ENCODE assay signal across 8 cellular contexts in the genomic region with DNA sequence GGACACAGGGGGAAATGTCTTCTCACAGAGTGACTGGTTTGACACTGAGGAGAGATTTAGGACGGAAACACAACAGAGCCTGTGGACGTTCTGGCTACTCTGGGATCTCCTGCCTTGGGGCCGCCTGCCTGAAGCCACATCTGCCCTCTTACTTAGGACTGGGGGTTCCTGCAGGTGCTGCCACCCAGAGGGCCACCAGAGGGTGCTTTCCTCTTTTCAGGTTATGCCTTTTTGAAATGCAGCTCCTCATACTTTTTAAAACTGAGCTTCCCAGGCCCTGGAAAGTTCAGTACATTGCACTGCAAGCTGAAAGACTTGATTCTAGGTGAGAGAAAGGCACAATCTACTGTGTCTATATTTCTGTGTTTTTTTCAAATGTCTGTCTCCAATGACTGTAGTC.
DNase-seq lines count a peak whose midpoint lies in the region; ATAC-seq, FAIRE-seq and TF ChIP-seq lines count a peak whose summit lies in the region.

No MANE protein-coding gene starts in this region.

- POLR2A ChIA-PET in activated CD8-positive, alpha-beta T cell treated with anti-CD3 and anti-CD28 coated beads, Interleukin-2, amount 10 ng/mL, durations not matched to agents 7 days and 5 days (lab: Charles Lee), result no interaction called here

- DNase-seq in GM13977 (ENCODE audit: low spot score) (peak; percentile 23), HTR-8/SVneo (ENCODE audit: insufficient read length, low spot score) (peak; percentile 49), islet precursor cell (peak; percentile 60), 8988T (no peak)
- DNase-seq in activated CD8-positive, alpha-beta T cell treated with anti-CD3 and anti-CD28 coated beads, Interleukin-2, amount 10 ng/mL, durations not matched to agents 7 days and 5 days, result peak; percentile 22
- DNase-seq in activated CD8-positive, alpha-beta memory T cell treated with anti-CD3 and anti-CD28 coated beads, Interleukin-2, amount 50 U/mL, for 48 hours, result no peak

- CTCF ChIA-PET in activated CD8-positive, alpha-beta T cell treated with anti-CD3 and anti-CD28 coated beads, Interleukin-2, amount 10 ng/mL, durations not matched to agents 7 days and 5 days (lab: Charles Lee), result interaction anchor here (0.6 kb wide), 1 partner anchor 308 kb away, joined by 3 read pairs; no protein-coding TSS in a partner anchor

- H3K36me3 Mint-ChIP-seq in activated CD8-positive, alpha-beta T cell treated with anti-CD3 and anti-CD28 coated beads, Interleukin-2, amount 10 ng/mL, durations not matched to agents 7 days and 5 days (ENCODE audit: low read depth), result no peaks in the 10 kb centered on the region

- H3K27ac Mint-ChIP-seq in activated CD8-positive, alpha-beta T cell treated with anti-CD3 and anti-CD28 coated beads, Interleukin-2, amount 10 ng/mL, durations not matched to agents 7 days and 5 days, result no peak overlapping the region

- no peak for ATAC-seq in activated CD8-positive, alpha-beta T cell treated with anti-CD3 and anti-CD28 coated beads, Interleukin-2, amount 10 ng/mL, durations not matched to agents 7 days and 5 days
- ATAC-seq in HG03469 (IDR thresholded peaks at IDR 0.05; ENCODE audit: unreplicated experiment), result no peak
- ATAC-seq in HG02938 (IDR thresholded peaks at IDR 0.05; ENCODE audit: unreplicated experiment), result no peak

- FAIRE-seq in HTR-8/SVneo (lab: Jason Lieb, UNC), result no peak

- H3K27me3 Mint-ChIP-seq in activated CD8-positive, alpha-beta T cell treated with anti-CD3 and anti-CD28 coated beads, Interleukin-2, amount 10 ng/mL, durations not matched to agents 7 days and 5 days (ENCODE audit: low read depth), result no peaks in the 10 kb centered on the region

- peaks cover 5% of the 10 kb centered on the region for H3K9me3 Mint-ChIP-seq in activated CD8-positive, alpha-beta T cell treated with anti-CD3 and anti-CD28 coated beads, Interleukin-2, amount 10 ng/mL, durations not matched to agents 7 days and 5 days (ENCODE audit: insufficient read depth)

- TF ChIP-seq CTCF in GM13977 (IDR thresholded peaks at IDR 0.05; ENCODE audit: extremely low read depth, insufficient read depth, missing control alignments), result peak; percentile 56

- H3K4me1 Mint-ChIP-seq in activated CD8-positive, alpha-beta T cell treated with anti-CD3 and anti-CD28 coated beads, Interleukin-2, amount 10 ng/mL, durations not matched to agents 7 days and 5 days (ENCODE audit: low read depth), result no peaks in the 10 kb centered on the region

- no peak overlapping the region for H3K4me3 Mint-ChIP-seq in activated CD8-positive, alpha-beta T cell treated with anti-CD3 and anti-CD28 coated beads, Interleukin-2, amount 10 ng/mL, durations not matched to agents 7 days and 5 days

- in situ Hi-C loops in GM13977 (cut with MboI; ENCODE audit: low pct_unique_long_range_greater_than_20kb, low sequenced_read_pairs, unreplicated experiment), result no loop called here

Comparison
In these comparisons a context has a peak if more than half of its experiments do, and no peak if none do; other contexts are left out.
1. DNase-seq: peak in GM13977 (single experiment), HTR-8/SVneo (single experiment), activated CD8-positive, alpha-beta T cell treated with anti-CD3 and anti-CD28 coated beads, Interleukin-2, amount 10 ng/mL, durations not matched to agents 7 days and 5 days (single experiment) and islet precursor cell (single experiment); none in 8988T (single experiment) and activated CD8-positive, alpha-beta memory T cell treated with anti-CD3 and anti-CD28 coated beads, Interleukin-2, amount 50 U/mL, for 48 hours (single experiment).